17 cellular contexts compared by ENCODE assay signal in the genomic region with DNA sequence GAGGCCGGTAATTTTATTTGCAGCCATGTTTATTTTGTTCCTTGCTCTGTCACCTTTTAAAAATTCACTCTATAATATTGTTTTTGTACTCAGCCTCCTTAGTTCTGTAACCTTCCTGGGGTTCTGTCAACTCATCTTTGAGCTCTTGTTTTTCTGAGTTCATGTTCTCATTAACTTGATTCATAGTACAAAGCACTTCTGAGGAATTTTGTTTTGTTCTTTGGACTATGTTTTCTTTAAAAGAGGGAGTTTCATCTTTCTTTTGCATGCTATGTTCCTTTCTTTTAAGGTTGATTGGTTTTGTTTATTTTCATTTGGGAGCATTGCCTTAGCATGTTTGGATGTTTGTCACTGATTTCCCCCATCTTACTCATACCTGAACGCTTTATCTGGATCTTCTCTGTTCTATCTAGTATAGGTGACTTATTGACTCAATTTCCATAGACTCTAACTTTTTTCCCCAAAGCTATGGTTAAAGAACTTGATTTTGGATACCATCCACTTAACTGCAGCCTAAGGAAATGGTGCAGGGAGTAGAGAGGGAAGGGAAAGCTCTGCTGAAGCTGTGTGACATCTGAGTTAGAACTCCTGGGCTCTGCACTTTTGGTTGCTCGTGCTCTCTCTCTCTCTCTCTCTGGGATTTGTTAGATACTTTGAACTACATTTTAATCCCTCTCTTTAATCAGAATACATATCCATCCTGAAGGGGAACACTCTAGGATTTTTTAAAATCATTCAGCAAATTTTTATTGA.
DNase-seq lines count a peak whose midpoint lies in the region; ATAC-seq and TF ChIP-seq lines count a peak whose summit lies in the region.
"Had no signal": no experiment of that assay in that cellular context is flagged by ENCODE, and none has a peak within 500 bp of the region (broad histone marks: within the 10 kb centered on the region; RNA-seq: fewer than 3 reads in every experiment).

No MANE protein-coding gene starts in this region.

- peak overlapping the region; percentile 4 for H3K4me3 Mint-ChIP-seq in Calu3 (ENCODE audit: low read depth, unreplicated experiment)
- H3K4me3 Mint-ChIP-seq: activated CD8-positive, alpha-beta T cell treated with anti-CD3 and anti-CD28 coated beads, Interleukin-2, amount 10 ng/mL, durations not matched to agents 7 days and 5 days; endodermal cell; natural killer cell treated with Interleukin-12 subunit alpha and Interleukin-12 subunit beta and Interleukin-15 and Interleukin-18, amount 100 ng/mL, for 72 hours had no signal

- H3K4me1 ChIP-seq in adipocyte (ENCODE audit: control insufficient read depth, insufficient read depth, low read length) = peaks cover 70% of the 10 kb centered on the region
- H3K4me1 ChIP-seq in prostate gland (replicated peaks) = peaks cover 3% of the 10 kb centered on the region

- H3K4me3 ChIP-seq in adipocyte (ENCODE audit: low read length) (no peak overlapping the region), prostate gland (no peak overlapping the region)
- H3K4me3 ChIP-seq: body of pancreas, heart left ventricle had no signal

- H3K4me1 Mint-ChIP-seq in Calu3 (ENCODE audit: low read depth, unreplicated experiment) = peaks cover 97% of the 10 kb centered on the region

- peak overlapping the region; percentile 76 for H3K27ac Mint-ChIP-seq in Calu3 (ENCODE audit: unreplicated experiment)
- H3K27ac Mint-ChIP-seq: activated CD8-positive, alpha-beta T cell treated with anti-CD3 and anti-CD28 coated beads, Interleukin-2, amount 10 ng/mL, durations not matched to agents 7 days and 5 days; endodermal cell; natural killer cell treated with Interleukin-12 subunit alpha and Interleukin-12 subunit beta and Interleukin-15 and Interleukin-18, amount 100 ng/mL, for 72 hours had no signal

- intact Hi-C loops in Calu3 (cut with micrococcal nuclease; ENCODE audit: unreplicated experiment) = loop anchor here (5.0 kb wide), 1 partner anchor 510 kb away; no protein-coding TSS in a partner anchor
- intact Hi-C loops in prostate gland (cut with DNase I) = loop anchor here (5.0 kb wide), 1 partner anchor 270 kb away; the partner anchor contains the start of gene PAWR

- peak overlapping the region; percentile 32 for H3K9ac ChIP-seq in adipocyte (ENCODE audit: low read length)

- TF ChIP-seq CTCF in Calu3 (IDR thresholded peaks at IDR 0.05; ENCODE audit: unreplicated experiment) = no peak
- TF ChIP-seq CTCF in prostate gland (IDR thresholded peaks at IDR 0.05) = no peak

- ATAC-seq in GM21737 (IDR thresholded peaks at IDR 0.05; ENCODE audit: unreplicated experiment) = no peak
- no peak for ATAC-seq in GM19467 (IDR thresholded peaks at IDR 0.05; ENCODE audit: unreplicated experiment)
- no peak for ATAC-seq in HG03095 (IDR thresholded peaks at IDR 0.05; ENCODE audit: unreplicated experiment)
- ATAC-seq: activated CD8-positive, alpha-beta T cell treated with anti-CD3 and anti-CD28 coated beads, Interleukin-2, amount 10 ng/mL, durations not matched to agents 7 days and 5 days; body of pancreas; heart left ventricle; natural killer cell treated with Interleukin-12 subunit alpha and Interleukin-12 subunit beta and Interleukin-15 and Interleukin-18, amount 100 ng/mL, for 72 hours; sciatic nerve had no signal

- no peak for TF ChIP-seq POLR2A in prostate gland (IDR thresholded peaks at IDR 0.05)

- peak overlapping the region; percentile 29 to 60 for H3K27ac ChIP-seq in prostate gland
- H3K27ac ChIP-seq: body of pancreas, heart left ventricle had no signal

- no peaks in the 10 kb centered on the region for H3K9me3 Mint-ChIP-seq in Calu3 (ENCODE audit: low read depth, unreplicated experiment)
- H3K9me3 Mint-ChIP-seq: endodermal cell had no signal

- no peak for DNase-seq in Calu3
- DNase-seq in adipocyte (ENCODE audit: low read depth) = peak; percentile 71
- peak; percentile 75 for DNase-seq in fibroblast of gingiva (ENCODE audit: low read depth)
- DNase-seq in prostate gland (ENCODE audit: low spot score) = no peak
- DNase-seq in COLO668 (lab: John Stamatoyannopoulos, UW; ENCODE audit: unreplicated experiment) = no peak
- DNase-seq: activated CD8-positive, alpha-beta T cell treated with anti-CD3 and anti-CD28 coated beads, Interleukin-2, amount 10 ng/mL, durations not matched to agents 7 days and 5 days; activated effector memory CD4-positive, alpha-beta T cell treated with anti-CD3 and anti-CD28 coated beads, Interleukin-2, amount 50 U/mL, for 16 hours; body of pancreas; endodermal cell; heart left ventricle; NCI-H1092; stimulated activated naive CD4-positive, alpha-beta T cell had no signal

- H3K9me3 ChIP-seq in adipocyte (ENCODE audit: control insufficient read depth, low read length) (no peaks in the 10 kb centered on the region), prostate gland (no peaks in the 10 kb centered on the region)
- H3K9me3 ChIP-seq: body of pancreas, heart left ventricle had no signal

- no TSS peak for BruUV-seq in Calu3 (replicated peaks; lab: Mats Ljungman, UMichigan)

- H3K36me3 Mint-ChIP-seq in Calu3 (ENCODE audit: insufficient read depth, unreplicated experiment) = peaks cover 16% of the 10 kb centered on the region
- H3K36me3 Mint-ChIP-seq: natural killer cell treated with Interleukin-12 subunit alpha and Interleukin-12 subunit beta and Interleukin-15 and Interleukin-18, amount 100 ng/mL, for 72 hours had no signal

- CTCF ChIA-PET in Calu3 (lab: Charles Lee) = interaction anchor here (0.7 to 1.5 kb wide), 4 partner anchors 17 to 377 kb away, joined by 3 read pairs; no protein-coding TSS in a partner anchor

- H3K27me3 ChIP-seq in adipocyte (replicated peaks; ENCODE audit: control insufficient read depth, insufficient read depth, low read length) = no peaks in the 10 kb centered on the region
- no peaks in the 10 kb centered on the region for H3K27me3 ChIP-seq in prostate gland (replicated peaks; ENCODE audit: insufficient read depth)
- H3K27me3 ChIP-seq: body of pancreas, heart left ventricle had no signal

- WGBS in prostate gland = 53% methylated on average over 3 of the region's 3 CpGs

- H3K36me3 ChIP-seq in adipocyte (ENCODE audit: control insufficient read depth, insufficient read depth, low read length, severe bottlenecking) = no peaks in the 10 kb centered on the region
- H3K36me3 ChIP-seq in prostate gland = no peaks in the 10 kb centered on the region
- H3K36me3 ChIP-seq: heart left ventricle had no signal

- H3K27me3 Mint-ChIP-seq in Calu3 (ENCODE audit: unreplicated experiment) = no peaks in the 10 kb centered on the region

Comparison
In these comparisons a context has a peak if more than half of its experiments do, and no peak if none do; other contexts are left out.
1. DNase-seq: peak in adipocyte (single experiment) and fibroblast of gingiva (single experiment); none in Calu3 (single experiment), prostate gland (single experiment) and COLO668 (single experiment).